Comparison of ENCODE assay signal across 7 cellular contexts in the genomic region with DNA sequence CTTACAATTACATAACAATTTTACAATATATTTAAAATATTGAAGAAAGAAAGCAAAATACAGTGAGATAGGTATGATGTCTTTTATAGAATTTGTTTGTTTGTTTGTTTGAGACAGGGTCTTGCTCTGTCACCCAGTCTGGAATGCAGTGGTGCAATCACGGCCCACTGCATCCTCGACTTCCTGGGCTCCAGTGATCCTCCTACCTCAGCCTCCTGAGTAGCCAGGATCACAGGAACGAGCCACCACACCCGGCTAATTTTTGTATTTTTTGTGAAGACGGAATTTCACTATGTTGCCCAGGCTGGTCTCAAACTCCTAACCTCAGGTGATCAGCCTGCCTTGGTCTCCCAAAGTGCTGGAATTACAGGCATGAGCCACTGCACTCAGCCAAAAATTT. TPM values are rescaled to one million over a fixed set of nuclear protein-coding genes. Genes with fewer than 3 reads are reported as not detected.
"Had no signal": no experiment of that assay in that cellular context is flagged by ENCODE, and none has a peak within 500 bp of the region (broad histone marks: within the 10 kb centered on the region; RNA-seq: fewer than 3 reads in every experiment).

No MANE protein-coding gene starts in this region.

RNA-seq across cellular contexts. Expression of gene NACA2, which starts 21.5 kb away (rescaled TPM):
- total RNA-seq: GM23248, GM23338, H1, H4, H7, H9, HFFc6 had no signal
- polyA plus RNA-seq: GM23248, H1 had no signal
